In the genomic region with DNA sequence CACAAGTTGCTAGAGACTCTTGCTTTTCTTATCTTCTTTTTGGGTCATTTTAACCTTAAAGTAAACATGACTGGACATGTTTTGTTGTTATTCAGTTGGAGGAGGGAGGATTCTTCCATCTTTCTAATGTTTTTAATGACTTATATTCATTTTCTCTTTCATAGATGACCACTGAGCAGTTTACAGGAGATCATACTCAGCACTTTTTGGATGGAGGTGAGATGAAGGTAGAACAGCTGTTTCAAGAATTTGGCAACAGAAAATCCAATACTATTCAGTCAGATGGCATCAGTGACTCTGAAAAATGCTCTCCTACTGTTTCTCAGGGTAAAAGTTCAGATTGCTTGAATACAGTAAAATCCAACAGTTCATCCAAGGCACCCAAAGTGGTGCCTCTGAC, we compare ENCODE assay signal across 9 cellular contexts.
"Had no signal": no experiment of that assay in that cellular context is flagged by ENCODE, and none has a peak within 500 bp of the region (broad histone marks: within the 10 kb centered on the region; RNA-seq: fewer than 3 reads in every experiment).

No MANE protein-coding gene starts in this region.

- H3K4me1 ChIP-seq: HAP-1 had no signal

- FAIRE-seq: HepG2 had no signal

- H3K9me3 ChIP-seq: HAP-1 had no signal

- H3K4me2 ChIP-seq: KMS-11 had no signal

- H3K27ac ChIP-seq: GM23248, HL-60, KMS-11 had no signal

- H3K4me3 ChIP-seq: GM23248, HAP-1 had no signal

- ATAC-seq: HCT116, HepG2 had no signal

- H3K9ac ChIP-seq: GM23248, KMS-11 had no signal

- H2AFZ ChIP-seq: GM23248 had no signal

- DNase-seq: GM23248, GOT3, H7, KBM-7 had no signal
